12 cellular contexts compared by ENCODE assay signal in the genomic region with DNA sequence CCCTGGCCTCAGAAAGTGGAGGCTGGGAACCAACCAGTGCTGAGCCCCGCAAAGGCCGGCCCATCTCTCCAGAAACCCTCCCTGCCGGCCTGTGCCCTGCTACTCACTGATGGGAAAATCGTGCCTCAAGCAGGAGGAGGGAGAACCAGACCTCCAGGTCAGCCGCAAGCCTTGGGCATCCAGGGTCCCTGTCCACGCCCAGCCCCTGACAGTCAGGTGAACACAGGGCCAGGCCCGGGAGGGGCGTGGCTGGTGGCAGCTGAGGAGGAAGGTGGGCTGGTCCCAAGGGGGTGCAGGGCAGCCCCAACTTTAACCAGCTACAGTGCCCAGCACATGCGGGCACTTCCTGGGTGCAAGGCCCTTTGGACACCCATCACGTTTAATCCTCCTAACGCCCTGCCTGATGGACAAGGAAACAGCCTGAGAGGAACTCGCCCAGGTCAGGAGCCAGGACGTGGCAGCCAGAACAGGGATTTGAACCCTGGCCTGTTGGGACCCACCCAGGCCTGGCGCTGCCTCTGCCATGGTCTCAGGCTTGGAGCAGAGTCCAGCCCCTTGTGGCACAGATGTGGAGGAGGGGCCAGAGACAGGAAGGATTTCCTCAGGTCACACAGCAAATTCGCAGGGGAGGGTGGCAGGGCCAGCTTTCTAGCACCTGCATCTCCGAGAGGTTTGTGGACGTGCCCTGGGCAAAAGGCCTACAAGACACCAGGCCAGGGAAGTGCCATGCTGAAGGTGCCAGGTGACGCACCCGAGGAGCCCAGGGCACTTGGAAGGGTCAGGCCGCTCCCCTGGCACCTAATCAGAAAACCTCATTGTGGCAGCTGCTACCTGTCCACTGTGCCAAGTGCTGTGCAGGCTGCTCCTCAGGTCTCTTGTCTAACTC. TPM values are rescaled to one million over a fixed set of nuclear protein-coding genes. Genes with fewer than 3 reads are reported as not detected.
DNase-seq lines count a peak whose midpoint lies in the region; ATAC-seq and TF ChIP-seq lines count a peak whose summit lies in the region.
"Had no signal": no experiment of that assay in that cellular context is flagged by ENCODE, and none has a peak within 500 bp of the region (broad histone marks: within the 10 kb centered on the region; RNA-seq: fewer than 3 reads in every experiment).

No MANE protein-coding gene starts in this region.

- H3K27me3 Mint-ChIP-seq in activated T-cell treated with anti-CD3 and anti-CD28 coated beads, Interleukin-2, amount 50 U/mL, for 72 hours (ENCODE audit: low read depth), result no peaks in the 10 kb centered on the region
- no peaks in the 10 kb centered on the region for H3K27me3 Mint-ChIP-seq in activated T-cell treated with anti-CD3 and anti-CD28 coated beads, Interleukin-2, amount 50 U/mL, for 4 hours (ENCODE audit: low read depth)
- H3K27me3 Mint-ChIP-seq: activated naive CD4-positive, alpha-beta T cell treated with anti-CD3 and anti-CD28 coated beads, Interleukin-2, amount 50 U/mL, for 24 hours had no signal

- H3K4me1 ChIP-seq in right lobe of liver (peaks cover 8 to 41% (median 21%) of the 10 kb centered on the region in 4 donors), suprapubic skin (peaks cover 93% of the 10 kb centered on the region)

- no peak for ATAC-seq in activated T-cell treated with anti-CD3 and anti-CD28 coated beads, Interleukin-2, amount 50 U/mL, for 72 hours (replicated peaks in 1 of 2)
- ATAC-seq in activated T-cell treated with anti-CD3 and anti-CD28 coated beads, Interleukin-2, amount 50 U/mL, for 4 hours, result no peak
- ATAC-seq in right lobe of liver, result no peak
- ATAC-seq in HG02981 (IDR thresholded peaks at IDR 0.05; ENCODE audit: unreplicated experiment), result no peak
- ATAC-seq: WTC11 had no signal

- H3K4me3 ChIP-seq in right lobe of liver, result no peak overlapping the region
- H3K4me3 ChIP-seq in suprapubic skin, result no peak overlapping the region

- DNase-seq in activated T-cell treated with anti-CD3 and anti-CD28 coated beads, Interleukin-2, amount 50 U/mL, for 72 hours, result no peak
- no peak for DNase-seq in activated T-cell treated with anti-CD3 and anti-CD28 coated beads, Interleukin-2, amount 50 U/mL, for 4 hours
- DNase-seq in right lobe of liver (peak in 2 of 3 donors; percentile 23 to 46), suprapubic skin (ENCODE audit: low spot score in 2 of 2) (peak in 1 of 2 donors; percentile 74), NCI-H1694 (lab: John Stamatoyannopoulos, UW) (no peak), amniotic stem cell (lab: John Stamatoyannopoulos, UW) (no peak)
- DNase-seq: HFFc6, NCI-H226 had no signal

- H3K27ac ChIP-seq in angular gyrus (ENCODE audit: low read depth, low read length), result peak overlapping the region; percentile 97
- no peak overlapping the region for H3K27ac ChIP-seq in right lobe of liver
- H3K27ac ChIP-seq in suprapubic skin, result peak overlapping the region; percentile 98

- H3K36me3 Mint-ChIP-seq in activated T-cell treated with anti-CD3 and anti-CD28 coated beads, Interleukin-2, amount 50 U/mL, for 72 hours (ENCODE audit: insufficient read depth in 2 of 2), result no peaks in the 10 kb centered on the region
- H3K36me3 Mint-ChIP-seq in activated T-cell treated with anti-CD3 and anti-CD28 coated beads, Interleukin-2, amount 50 U/mL, for 4 hours (ENCODE audit: insufficient read depth), result peaks cover 2% of the 10 kb centered on the region
- H3K36me3 Mint-ChIP-seq: activated naive CD4-positive, alpha-beta T cell treated with anti-CD3 and anti-CD28 coated beads, Interleukin-2, amount 50 U/mL, for 24 hours; WTC11 had no signal

- TF ChIP-seq CTCF in right lobe of liver (IDR thresholded peaks at IDR 0.05), result no peak
- TF ChIP-seq CTCF in suprapubic skin (IDR thresholded peaks at IDR 0.05), result no peak

- no peak overlapping the region for H3K27ac Mint-ChIP-seq in activated T-cell treated with anti-CD3 and anti-CD28 coated beads, Interleukin-2, amount 50 U/mL, for 72 hours
- H3K27ac Mint-ChIP-seq: activated naive CD4-positive, alpha-beta T cell treated with anti-CD3 and anti-CD28 coated beads, Interleukin-2, amount 50 U/mL, for 24 hours; HFFc6; WTC11 had no signal

- WGBS in right lobe of liver (ENCODE audit: insufficient coverage, low coverage, low lambda C conversion rate, missing lambda C conversion rate), result 76% methylated on average over 8 of the region's 20 CpGs
- WGBS in suprapubic skin, result 67% methylated on average over 8 of the region's 20 CpGs

- TF ChIP-seq EP300 in suprapubic skin (IDR thresholded peaks at IDR 0.05), result no peak

- H3K36me3 ChIP-seq in right lobe of liver, result no peaks in the 10 kb centered on the region
- peaks cover 5% of the 10 kb centered on the region for H3K36me3 ChIP-seq in suprapubic skin

- no peaks in the 10 kb centered on the region for H3K27me3 ChIP-seq in right lobe of liver
- H3K27me3 ChIP-seq in suprapubic skin, result no peaks in the 10 kb centered on the region

- H3K4me3 Mint-ChIP-seq in activated T-cell treated with anti-CD3 and anti-CD28 coated beads, Interleukin-2, amount 50 U/mL, for 72 hours, result peak overlapping the region; percentile 60 to 79
- no peak overlapping the region for H3K4me3 Mint-ChIP-seq in activated T-cell treated with anti-CD3 and anti-CD28 coated beads, Interleukin-2, amount 50 U/mL, for 4 hours
- H3K4me3 Mint-ChIP-seq: HFFc6, WTC11 had no signal

- H3K9me3 ChIP-seq in right lobe of liver, result no peaks in the 10 kb centered on the region
- H3K9me3 ChIP-seq in suprapubic skin, result no peaks in the 10 kb centered on the region

- TF ChIP-seq POLR2A in right lobe of liver (IDR thresholded peaks at IDR 0.05) (no peak), suprapubic skin (IDR thresholded peaks at IDR 0.05) (no peak)

- intact Hi-C loops in right lobe of liver (cut with DNase I), result no loop called here

- H3K9me3 Mint-ChIP-seq in activated T-cell treated with anti-CD3 and anti-CD28 coated beads, Interleukin-2, amount 50 U/mL, for 72 hours, result no peaks in the 10 kb centered on the region
- H3K9me3 Mint-ChIP-seq in activated T-cell treated with anti-CD3 and anti-CD28 coated beads, Interleukin-2, amount 50 U/mL, for 4 hours, result no peaks in the 10 kb centered on the region
- H3K9me3 Mint-ChIP-seq: activated naive CD4-positive, alpha-beta T cell treated with anti-CD3 and anti-CD28 coated beads, Interleukin-2, amount 50 U/mL, for 24 hours; HFFc6; WTC11 had no signal

- peaks cover 63% of the 10 kb centered on the region for H3K4me1 Mint-ChIP-seq in activated T-cell treated with anti-CD3 and anti-CD28 coated beads, Interleukin-2, amount 50 U/mL, for 72 hours (ENCODE audit: low read depth)
- peaks cover 77% of the 10 kb centered on the region for H3K4me1 Mint-ChIP-seq in activated T-cell treated with anti-CD3 and anti-CD28 coated beads, Interleukin-2, amount 50 U/mL, for 4 hours (ENCODE audit: low read depth)

RNA-seq across cellular contexts. Expression of gene RALGDS, which starts 4.5 kb away (rescaled TPM):
- total RNA-seq in activated T-cell treated with anti-CD3 and anti-CD28 coated beads, Interleukin-2, amount 50 U/mL, for 72 hours, result 10 to 100 TPM; 50.7 to 78.2 TPM
- 10 to 100 TPM; 43.2 to 46.7 (median 45.2) TPM for total RNA-seq in activated T-cell treated with anti-CD3 and anti-CD28 coated beads, Interleukin-2, amount 50 U/mL, for 4 hours
- 10 to 100 TPM in 1 of 6 experiments, 1 to 10 TPM in 5; 4.3 to 19.8 (median 5.7) TPM for total RNA-seq in right lobe of liver
- 100 to 1,000 TPM; 173 to 244 (median 212) TPM for total RNA-seq in suprapubic skin

RNA-seq across cellular contexts. Expression of gene GBGT1, which starts 47.1 kb away (rescaled TPM):
- total RNA-seq in activated T-cell treated with anti-CD3 and anti-CD28 coated beads, Interleukin-2, amount 50 U/mL, for 72 hours, result 1 to 10 TPM in 1 of 2 donors, under 1 TPM in 1; 0.86 to 2.0 TPM
- total RNA-seq in activated T-cell treated with anti-CD3 and anti-CD28 coated beads, Interleukin-2, amount 50 U/mL, for 4 hours, result 1 to 10 TPM; 3.0 to 3.3 (median 3.2) TPM
- total RNA-seq in right lobe of liver (1 to 10 TPM in 5 of 6 experiments, under 1 TPM in 1; 0.68 to 3.7 (median 1.9) TPM), suprapubic skin (10 to 100 TPM in 1 of 4 donors, 1 to 10 TPM in 3; 2.6 to 14.6 (median 5.8) TPM)

RNA-seq across cellular contexts. Expression of gene CEL, which starts 54.8 kb away (rescaled TPM):
- 1 to 10 TPM; 1.6 to 3.6 TPM for total RNA-seq in activated T-cell treated with anti-CD3 and anti-CD28 coated beads, Interleukin-2, amount 50 U/mL, for 72 hours
- total RNA-seq in activated T-cell treated with anti-CD3 and anti-CD28 coated beads, Interleukin-2, amount 50 U/mL, for 4 hours, result 1 to 10 TPM; 3.1 to 4.7 (median 3.9) TPM
- total RNA-seq in right lobe of liver (under 1 TPM in 4 of 6 experiments, not detected in 2; 0.19 to 0.35 (median 0.26) TPM), suprapubic skin (10 to 100 TPM in 1 of 4 donors, 1 to 10 TPM in 3; 5.2 to 10.7 (median 5.9) TPM)

Comparison
In these comparisons a context has a peak if more than half of its experiments do, and no peak if none do; other contexts are left out.
1. DNase-seq: peak in right lobe of liver (2 of 3); none in activated T-cell treated with anti-CD3 and anti-CD28 coated beads, Interleukin-2, amount 50 U/mL, for 72 hours (0 of 2), activated T-cell treated with anti-CD3 and anti-CD28 coated beads, Interleukin-2, amount 50 U/mL, for 4 hours (single experiment), NCI-H1694 (single experiment) and amniotic stem cell (single experiment).
2. H3K27ac ChIP-seq: peak in angular gyrus (single experiment) and suprapubic skin (single experiment); none in right lobe of liver (0 of 3).